ENCODE assay signal across 10 cellular contexts in the genomic region with DNA sequence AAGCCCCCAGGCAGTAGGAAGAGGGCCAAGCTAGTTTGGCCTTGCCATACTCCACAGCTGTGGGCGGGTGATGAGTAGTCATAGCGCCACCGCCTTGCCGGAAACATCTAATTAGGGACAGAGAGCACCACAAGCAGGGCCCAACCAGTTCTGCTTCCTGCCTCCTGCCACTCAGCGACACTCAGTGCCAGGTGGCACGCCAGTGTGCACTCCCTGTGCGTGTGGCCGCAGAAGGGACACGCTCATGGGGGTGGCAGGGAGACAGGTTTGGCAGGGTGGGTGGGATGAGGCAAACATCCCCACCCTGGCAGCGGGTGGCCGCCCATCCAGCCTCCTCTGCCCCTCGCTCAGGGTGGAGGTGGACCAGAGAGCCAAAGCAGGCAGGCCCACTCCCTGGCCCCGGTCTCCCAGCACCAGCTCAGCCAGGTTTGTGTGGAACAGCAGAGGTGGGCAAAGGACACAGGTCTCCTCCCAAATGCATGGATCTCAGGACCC. TPM values are rescaled to one million over a fixed set of nuclear protein-coding genes. Genes with fewer than 3 reads are reported as not detected.
DNase-seq lines count a peak whose midpoint lies in the region; ATAC-seq and TF ChIP-seq lines count a peak whose summit lies in the region.
"Had no signal": no experiment of that assay in that cellular context is flagged by ENCODE, and none has a peak within 500 bp of the region (broad histone marks: within the 10 kb centered on the region; RNA-seq: fewer than 3 reads in every experiment).

No MANE protein-coding gene starts in this region.

- H3K4me2 ChIP-seq in PC-9 = peak overlapping the region; percentile 98

- H3K4me3 ChIP-seq in PC-9 = peak overlapping the region; percentile 33; the same call in 1 of the 2 replicates
- H3K4me3 ChIP-seq: thoracic aorta had no signal

- peak; percentile 86 to 91 for DNase-seq in PC-9
- DNase-seq in ecto neural progenitor cell (ENCODE audit: low spot score) = peak; percentile 42
- DNase-seq in left cardiac atrium = no peak
- DNase-seq in erythroblast (lab: John Stamatoyannopoulos, UW) = no peak
- no peak for DNase-seq in chondrocyte (ENCODE audit: low spot score)

- POLR2A ChIA-PET in PC-9 (lab: Charles Lee; ENCODE audit: unreplicated experiment) = no interaction called here

- no peaks in the 10 kb centered on the region for H3K36me3 Mint-ChIP-seq in stimulated activated naive CD8-positive, alpha-beta T cell treated with anti-CD3 and anti-CD28 coated beads, Interleukin-15, Interleukin-2, amounts not matched to agents 100 ng/mL and 50 ng/mL, for 24 hours (ENCODE audit: low read depth)
- no peaks in the 10 kb centered on the region for H3K36me3 Mint-ChIP-seq in chondrocyte (ENCODE audit: low read depth)

- H3K27me3 Mint-ChIP-seq in stimulated activated naive CD8-positive, alpha-beta T cell treated with anti-CD3 and anti-CD28 coated beads, Interleukin-15, Interleukin-2, amounts not matched to agents 100 ng/mL and 50 ng/mL, for 24 hours = peaks cover 28% of the 10 kb centered on the region
- peaks cover 18% of the 10 kb centered on the region for H3K27me3 Mint-ChIP-seq in chondrocyte (ENCODE audit: low read depth)

- TF ChIP-seq CTCF in PC-9 (conservative IDR thresholded peaks at IDR 0.05) (no peak; the same call in 1 of the 2 replicates), chondrocyte (IDR thresholded peaks at IDR 0.05) (no peak)

- H3K79me2 ChIP-seq in PC-9 (ENCODE audit: low read depth) = peaks cover 54% of the 10 kb centered on the region

- no peaks in the 10 kb centered on the region for H3K9me3 Mint-ChIP-seq in stimulated activated naive CD8-positive, alpha-beta T cell treated with anti-CD3 and anti-CD28 coated beads, Interleukin-15, Interleukin-2, amounts not matched to agents 100 ng/mL and 50 ng/mL, for 24 hours
- H3K9me3 Mint-ChIP-seq in chondrocyte (ENCODE audit: low read depth) = no peaks in the 10 kb centered on the region

- no peak for TF ChIP-seq POLR2A in erythroblast (IDR thresholded peaks at IDR 0.05; ENCODE audit: low read length)

- intact Hi-C loops in PC-9 (cut with micrococcal nuclease; ENCODE audit: unreplicated experiment) = no loop called here
- intact Hi-C loops in left cardiac atrium (cut with DNase I) = no loop called here

- CTCF ChIA-PET in PC-9 (lab: Charles Lee) = interaction anchor here (0.6 to 1.3 kb wide), 3 partner anchors 68 to 139 kb away, joined by 3 to 4 read pairs (median 3); a partner anchor contains a TSS

- H3F3A ChIP-seq in PC-9 (ENCODE audit: insufficient read depth, low read depth) = peaks cover 28% of the 10 kb centered on the region

- no peak overlapping the region for H3K4me3 Mint-ChIP-seq in stimulated activated naive CD8-positive, alpha-beta T cell treated with anti-CD3 and anti-CD28 coated beads, Interleukin-15, Interleukin-2, amounts not matched to agents 100 ng/mL and 50 ng/mL, for 24 hours
- H3K4me3 Mint-ChIP-seq in chondrocyte (ENCODE audit: unreplicated experiment) = no peak overlapping the region

- peaks cover 24% of the 10 kb centered on the region for H3K4me1 Mint-ChIP-seq in stimulated activated naive CD8-positive, alpha-beta T cell treated with anti-CD3 and anti-CD28 coated beads, Interleukin-15, Interleukin-2, amounts not matched to agents 100 ng/mL and 50 ng/mL, for 24 hours (ENCODE audit: low read depth)
- H3K4me1 Mint-ChIP-seq in chondrocyte (ENCODE audit: low read depth) = peaks cover 5% of the 10 kb centered on the region

- peaks cover 9% of the 10 kb centered on the region; the same call in 1 of the 2 replicates for H4K20me1 ChIP-seq in PC-9 (ENCODE audit: insufficient read depth)

- H3K9me3 ChIP-seq in PC-9 (ENCODE audit: insufficient read depth, low read depth) = no peaks in the 10 kb centered on the region
- H3K9me3 ChIP-seq: thoracic aorta had no signal

- no peaks in the 10 kb centered on the region for H3K9me2 ChIP-seq in PC-9 (ENCODE audit: insufficient read depth)

- H3K27me3 ChIP-seq in PC-9 (ENCODE audit: insufficient read depth, low read depth) = no peaks in the 10 kb centered on the region

- BruUV-seq in PC-9 (replicated peaks; lab: Mats Ljungman, UMichigan) = no TSS peak

- H2AFZ ChIP-seq in PC-9 = no peak overlapping the region

- peak overlapping the region; percentile 89 for H3K27ac ChIP-seq in PC-9
- H3K27ac ChIP-seq: thoracic aorta had no signal

- H3K36me3 ChIP-seq in PC-9 (ENCODE audit: low read depth) = peaks cover 18% of the 10 kb centered on the region
- H3K36me3 ChIP-seq: thoracic aorta had no signal

- ATAC-seq in GM18499 (IDR thresholded peaks at IDR 0.05; ENCODE audit: insufficient read depth, unreplicated experiment) = peak; percentile 68
- peak; percentile 70 for ATAC-seq in HG02610 (IDR thresholded peaks at IDR 0.05; ENCODE audit: unreplicated experiment)
- no peak for ATAC-seq in left cardiac atrium

- peak overlapping the region; percentile 76 for H3K27ac Mint-ChIP-seq in stimulated activated naive CD8-positive, alpha-beta T cell treated with anti-CD3 and anti-CD28 coated beads, Interleukin-15, Interleukin-2, amounts not matched to agents 100 ng/mL and 50 ng/mL, for 24 hours
- no peak overlapping the region for H3K27ac Mint-ChIP-seq in chondrocyte (ENCODE audit: unreplicated experiment)

- peaks cover 65% of the 10 kb centered on the region for H3K4me1 ChIP-seq in PC-9 (replicated peaks; ENCODE audit: insufficient read depth)

RNA-seq across cellular contexts. Expression of a gene that starts 4.9 kb away (rescaled TPM):
- total RNA-seq in PC-9 (2021) (10.2 and 10.5 TPM in 2 replicates), left cardiac atrium (not detected), chondrocyte (0.12 TPM in 1 of 3 replicates, not detected in the others)
- total RNA-seq: glomerular endothelial cell had no signal

RNA-seq across cellular contexts. Expression of a gene that starts 11.0 kb away (rescaled TPM):
- total RNA-seq in PC-9 (2021) (20.8 and 28.0 TPM in 2 replicates), left cardiac atrium (10 to 100 TPM in 1 of 2 donors, 1 to 10 TPM in 1; 9.2 to 15.0 TPM), chondrocyte (13.8 to 14.6 TPM (median 14.1 TPM) in 3 replicates)

RNA-seq across cellular contexts. Expression of a gene that starts 42.0 kb away (rescaled TPM):
- total RNA-seq in PC-9 (2021) = not detected in 2 replicates
- total RNA-seq in left cardiac atrium = not detected
- total RNA-seq in chondrocyte = 0.79 to 1.8 TPM (median 0.80 TPM) in 3 replicates
- total RNA-seq: glomerular endothelial cell had no signal

Comparison
In these comparisons a context has a peak if more than half of its experiments do, and no peak if none do; other contexts are left out.
1. ATAC-seq: peak in GM18499 (single experiment) and HG02610 (single experiment); none in left cardiac atrium (0 of 2).
2. DNase-seq: peak in PC-9 (2 of 2) and ecto neural progenitor cell (single experiment); none in left cardiac atrium (single experiment), erythroblast (0 of 2) and chondrocyte (single experiment).